ENCODE assay signal across 8 cellular contexts in the genomic region with DNA sequence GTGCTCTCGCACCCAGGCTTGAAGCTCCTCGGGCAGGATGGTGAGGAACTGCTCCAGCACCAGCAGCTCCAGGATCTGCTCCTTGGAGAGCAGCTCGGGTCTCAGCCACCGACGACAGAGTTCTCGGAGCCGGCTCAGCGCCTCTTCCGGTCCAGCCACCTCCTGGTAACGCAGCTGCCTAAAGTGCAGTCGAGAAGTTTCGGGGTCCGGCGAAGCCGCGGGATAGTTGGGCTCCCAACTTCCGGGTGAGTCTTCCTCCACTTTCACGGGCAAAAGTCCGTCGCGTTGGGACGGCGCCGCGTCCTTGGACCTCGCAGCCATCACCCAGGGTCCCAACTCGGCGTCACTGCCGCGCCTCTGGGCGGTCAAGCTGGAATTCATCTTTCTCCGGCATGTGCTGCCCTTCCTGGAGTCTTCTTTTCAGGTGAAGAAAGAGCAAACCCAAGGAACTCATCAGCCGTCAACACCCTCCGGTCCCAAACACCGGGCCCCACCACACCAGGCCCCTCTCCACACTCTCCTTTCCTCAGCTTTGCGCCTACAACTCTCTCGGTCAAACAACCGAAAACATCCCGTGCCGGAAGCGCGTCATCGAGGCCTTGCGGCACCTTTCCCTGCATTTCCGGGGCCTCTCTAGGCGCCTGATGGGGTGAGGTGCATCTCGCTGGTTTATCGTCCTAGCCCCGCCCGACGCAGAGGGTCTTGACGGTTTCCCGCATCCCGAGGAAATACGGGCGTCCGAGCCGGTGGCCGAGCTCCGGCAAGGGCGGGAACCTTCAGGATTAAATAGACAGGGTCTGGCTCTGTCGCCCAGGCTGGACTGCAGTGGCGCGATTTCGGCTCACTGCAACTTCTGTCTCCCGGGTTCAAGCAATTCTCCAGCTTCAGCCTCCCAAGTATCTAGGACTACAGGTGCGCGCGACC. TPM values are rescaled to one million over a fixed set of nuclear protein-coding genes. Genes with fewer than 3 reads are reported as not detected.
A peak's percentile ranks its signal among the peaks of the same experiment; 100 is the strongest.
DNase-seq lines count a peak whose midpoint lies in the region; ATAC-seq lines count a peak whose summit lies in the region.

A gene (minus strand): TSS at position 569 of the 924 bp plus-strand sequence. CDS start 188 bp downstream, at position 381.

- peak; percentile 41 for ATAC-seq in GM19043 (IDR thresholded peaks at IDR 0.05; ENCODE audit: low read depth, unreplicated experiment)
- ATAC-seq in HG03460 (IDR thresholded peaks at IDR 0.05; ENCODE audit: unreplicated experiment) = peak; percentile 41
- ATAC-seq in left colon = peak; percentile 62

- intact Hi-C loops in left colon (cut with DNase I, micrococcal nuclease) = no loop called here

- DNase-seq in AG20443 (ENCODE audit: low spot score) (peak; percentile 94), NCI-H526 (lab: John Stamatoyannopoulos, UW) (peak; percentile 93 to 98), cortex of kidney (lab: John Stamatoyannopoulos, UW) (peak; percentile 35), left colon (peak; percentile 93 to 94)
- peak; percentile 86 for DNase-seq in activated CD4-positive, alpha-beta T cell treated with anti-CD3 and anti-CD28 coated beads, Interleukin-2, amount 50 U/mL, for 1 hour
- peak; percentile 79 to 80 for DNase-seq in stimulated activated CD4-positive, alpha-beta T cell treated with anti-CD3 and anti-CD28 coated beads, Interleukin-1b, Interleukin-23, amount 100 ng/mL, for 4 hours (ENCODE audit: low read depth in 2 of 2)

RNA-seq across cellular contexts. Expression of the gene that starts here (rescaled TPM):
- 10 to 100 TPM; 32.0 to 37.2 TPM for total RNA-seq in left colon

Comparison
In these comparisons a context has a peak if more than half of its experiments do, and no peak if none do; other contexts are left out.
1. Peak in every context shown above with its lines: DNase-seq and ATAC-seq.
2. DNase-seq: peak in every context shown above with its lines; median percentile 96 in NCI-H526; 94 in AG20443; 94 in left colon; 86 in activated CD4-positive, alpha-beta T cell treated with anti-CD3 and anti-CD28 coated beads, Interleukin-2, amount 50 U/mL, for 1 hour; 80 in stimulated activated CD4-positive, alpha-beta T cell treated with anti-CD3 and anti-CD28 coated beads, Interleukin-1b, Interleukin-23, amount 100 ng/mL, for 4 hours; 35 in cortex of kidney.